In the genomic region with DNA sequence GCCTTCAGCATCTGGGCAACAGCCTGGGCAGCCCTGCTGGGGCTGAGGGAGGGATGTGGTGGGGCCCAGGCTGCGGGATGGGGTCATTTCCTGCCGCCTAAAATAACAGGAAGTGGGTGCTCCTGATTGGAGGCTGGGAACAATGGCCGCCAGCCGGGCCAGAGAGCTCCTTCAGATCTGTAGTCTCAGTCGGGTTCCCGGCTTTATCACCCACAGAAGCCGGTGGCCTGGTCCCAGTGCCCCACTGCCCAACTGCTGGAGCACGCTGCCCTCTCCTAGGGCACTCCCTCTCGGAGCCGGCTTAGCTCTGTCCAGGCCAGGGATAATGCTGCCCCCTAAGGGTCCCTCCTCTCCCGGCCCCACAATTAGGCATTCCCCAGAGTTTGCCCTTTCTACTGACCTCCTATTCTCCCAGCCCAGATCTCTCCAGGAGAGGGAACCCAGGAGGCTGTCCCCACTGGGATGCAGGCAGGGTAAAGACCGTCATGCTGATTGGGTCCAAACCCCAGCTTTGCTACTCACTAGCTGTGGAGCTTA, we compare ENCODE assay signal across 1 cellular context.
TF ChIP-seq lines count a peak whose summit lies in the region.

No MANE protein-coding gene starts in this region.

TF ChIP-seq in K562, 482 proteins besides CTCF, POLR2A, EP300 and RAD21 (continued from another document and continues in another):
- TF ChIP-seq, protein P1, sequence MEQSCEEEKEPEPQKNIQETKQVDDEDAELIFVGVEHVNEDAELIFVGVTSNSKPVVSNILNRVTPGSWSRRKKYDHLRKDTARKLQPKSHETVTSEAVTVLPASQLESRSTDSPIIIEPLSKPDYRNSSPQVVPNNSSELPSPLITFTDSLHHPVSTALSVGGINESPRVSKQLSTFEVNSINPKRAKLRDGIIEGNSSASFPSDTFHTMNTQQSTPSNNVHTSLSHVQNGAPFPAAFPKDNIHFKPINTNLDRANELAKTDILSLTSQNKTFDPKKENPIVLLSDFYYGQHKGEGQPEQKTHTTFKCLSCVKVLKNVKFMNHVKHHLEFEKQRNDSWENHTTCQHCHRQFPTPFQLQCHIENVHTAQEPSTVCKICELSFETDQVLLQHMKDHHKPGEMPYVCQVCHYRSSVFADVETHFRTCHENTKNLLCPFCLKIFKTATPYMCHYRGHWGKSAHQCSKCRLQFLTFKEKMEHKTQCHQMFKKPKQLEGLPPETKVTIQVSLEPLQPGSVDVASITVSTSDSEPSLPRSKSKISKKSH (CRISPR knock-in tag; IDR thresholded peaks at IDR 0.05), result no peak
- TF ChIP-seq MAFF (IDR thresholded peaks at IDR 0.05; ENCODE audit: low read length) (no peak), KLF16 (IDR thresholded peaks at IDR 0.05) (no peak), SMAD1 (IDR thresholded peaks at IDR 0.05; ENCODE audit: low read depth, low read length, partially characterized antibody) (peak; percentile 36), KAT7 (CRISPR knock-in tag; IDR thresholded peaks at IDR 0.05; ENCODE audit: borderline replicate concordance) (no peak), MAFG (tag; conservative IDR thresholded peaks at IDR 0.05) (no peak), PHB2 (IDR thresholded peaks at IDR 0.05; ENCODE audit: low read depth) (no peak), ZKSCAN8 (CRISPR knock-in tag; IDR thresholded peaks at IDR 0.05) (no peak), JUND (IDR thresholded peaks at IDR 0.05; ENCODE audit: borderline replicate concordance, low read depth, low read length) (peak; percentile 36; the same call in 1 of the 2 replicates), JUND (tag; IDR thresholded peaks at IDR 0.05; ENCODE audit: borderline replicate concordance, low read depth, low read length) (peak; percentile 33; the same call in 1 of the 3 replicates), RBM39 (optimal IDR thresholded peaks at IDR 0.05; ENCODE audit: low read depth, low read length) (peak; percentile 60), SRSF9 (IDR thresholded peaks at IDR 0.05; ENCODE audit: borderline replicate concordance, low read depth, low read length) (no peak), NR2F6 (CRISPR knock-in tag; IDR thresholded peaks at IDR 0.05) (no peak), GTF2A2 (tag; IDR thresholded peaks at IDR 0.05) (no peak), NFE2L1 (tag; IDR thresholded peaks at IDR 0.05; ENCODE audit: borderline replicate concordance, low read depth) (no peak), SMARCC2 (IDR thresholded peaks at IDR 0.05; ENCODE audit: low read depth) (no peak), ZNF778 (CRISPR knock-in tag; IDR thresholded peaks at IDR 0.05) (no peak), RBM25 (IDR thresholded peaks at IDR 0.05; ENCODE audit: low read depth, low read length, severe bottlenecking) (no peak), NFRKB (IDR thresholded peaks at IDR 0.05; ENCODE audit: low read depth) (peak; percentile 57), ARID2 (IDR thresholded peaks at IDR 0.05) (0 out of 2 replicates have a peak, but pooled peaks have one; percentile 20), ZNF696 (CRISPR knock-in tag; conservative IDR thresholded peaks at IDR 0.05) (no peak), ZNF589 (CRISPR knock-in tag; IDR thresholded peaks at IDR 0.05; ENCODE audit: low read depth) (peak; percentile 74; the same call in 1 of the 2 replicates), CBX5 (IDR thresholded peaks at IDR 0.05; ENCODE audit: borderline replicate concordance, low read depth) (no peak), SRSF1 (IDR thresholded peaks at IDR 0.05; ENCODE audit: low read depth, low read length) (no peak), RBFOX2 (IDR thresholded peaks at IDR 0.05; ENCODE audit: low read depth, low read length) (peak; percentile 84)
- TF ChIP-seq, protein P2, sequence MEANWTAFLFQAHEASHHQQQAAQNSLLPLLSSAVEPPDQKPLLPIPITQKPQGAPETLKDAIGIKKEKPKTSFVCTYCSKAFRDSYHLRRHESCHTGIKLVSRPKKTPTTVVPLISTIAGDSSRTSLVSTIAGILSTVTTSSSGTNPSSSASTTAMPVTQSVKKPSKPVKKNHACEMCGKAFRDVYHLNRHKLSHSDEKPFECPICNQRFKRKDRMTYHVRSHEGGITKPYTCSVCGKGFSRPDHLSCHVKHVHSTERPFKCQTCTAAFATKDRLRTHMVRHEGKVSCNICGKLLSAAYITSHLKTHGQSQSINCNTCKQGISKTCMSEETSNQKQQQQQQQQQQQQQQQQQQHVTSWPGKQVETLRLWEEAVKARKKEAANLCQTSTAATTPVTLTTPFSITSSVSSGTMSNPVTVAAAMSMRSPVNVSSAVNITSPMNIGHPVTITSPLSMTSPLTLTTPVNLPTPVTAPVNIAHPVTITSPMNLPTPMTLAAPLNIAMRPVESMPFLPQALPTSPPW (CRISPR knock-in tag; IDR thresholded peaks at IDR 0.05), result peak; percentile 39
- TF ChIP-seq, protein P3, sequence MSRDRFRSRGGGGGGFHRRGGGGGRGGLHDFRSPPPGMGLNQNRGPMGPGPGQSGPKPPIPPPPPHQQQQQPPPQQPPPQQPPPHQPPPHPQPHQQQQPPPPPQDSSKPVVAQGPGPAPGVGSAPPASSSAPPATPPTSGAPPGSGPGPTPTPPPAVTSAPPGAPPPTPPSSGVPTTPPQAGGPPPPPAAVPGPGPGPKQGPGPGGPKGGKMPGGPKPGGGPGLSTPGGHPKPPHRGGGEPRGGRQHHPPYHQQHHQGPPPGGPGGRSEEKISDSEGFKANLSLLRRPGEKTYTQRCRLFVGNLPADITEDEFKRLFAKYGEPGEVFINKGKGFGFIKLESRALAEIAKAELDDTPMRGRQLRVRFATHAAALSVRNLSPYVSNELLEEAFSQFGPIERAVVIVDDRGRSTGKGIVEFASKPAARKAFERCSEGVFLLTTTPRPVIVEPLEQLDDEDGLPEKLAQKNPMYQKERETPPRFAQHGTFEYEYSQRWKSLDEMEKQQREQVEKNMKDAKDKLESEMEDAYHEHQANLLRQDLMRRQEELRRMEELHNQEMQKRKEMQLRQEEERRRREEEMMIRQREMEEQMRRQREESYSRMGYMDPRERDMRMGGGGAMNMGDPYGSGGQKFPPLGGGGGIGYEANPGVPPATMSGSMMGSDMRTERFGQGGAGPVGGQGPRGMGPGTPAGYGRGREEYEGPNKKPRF (IDR thresholded peaks at IDR 0.05; ENCODE audit: low read depth, low read length), result no peak
- TF ChIP-seq, protein P4, sequence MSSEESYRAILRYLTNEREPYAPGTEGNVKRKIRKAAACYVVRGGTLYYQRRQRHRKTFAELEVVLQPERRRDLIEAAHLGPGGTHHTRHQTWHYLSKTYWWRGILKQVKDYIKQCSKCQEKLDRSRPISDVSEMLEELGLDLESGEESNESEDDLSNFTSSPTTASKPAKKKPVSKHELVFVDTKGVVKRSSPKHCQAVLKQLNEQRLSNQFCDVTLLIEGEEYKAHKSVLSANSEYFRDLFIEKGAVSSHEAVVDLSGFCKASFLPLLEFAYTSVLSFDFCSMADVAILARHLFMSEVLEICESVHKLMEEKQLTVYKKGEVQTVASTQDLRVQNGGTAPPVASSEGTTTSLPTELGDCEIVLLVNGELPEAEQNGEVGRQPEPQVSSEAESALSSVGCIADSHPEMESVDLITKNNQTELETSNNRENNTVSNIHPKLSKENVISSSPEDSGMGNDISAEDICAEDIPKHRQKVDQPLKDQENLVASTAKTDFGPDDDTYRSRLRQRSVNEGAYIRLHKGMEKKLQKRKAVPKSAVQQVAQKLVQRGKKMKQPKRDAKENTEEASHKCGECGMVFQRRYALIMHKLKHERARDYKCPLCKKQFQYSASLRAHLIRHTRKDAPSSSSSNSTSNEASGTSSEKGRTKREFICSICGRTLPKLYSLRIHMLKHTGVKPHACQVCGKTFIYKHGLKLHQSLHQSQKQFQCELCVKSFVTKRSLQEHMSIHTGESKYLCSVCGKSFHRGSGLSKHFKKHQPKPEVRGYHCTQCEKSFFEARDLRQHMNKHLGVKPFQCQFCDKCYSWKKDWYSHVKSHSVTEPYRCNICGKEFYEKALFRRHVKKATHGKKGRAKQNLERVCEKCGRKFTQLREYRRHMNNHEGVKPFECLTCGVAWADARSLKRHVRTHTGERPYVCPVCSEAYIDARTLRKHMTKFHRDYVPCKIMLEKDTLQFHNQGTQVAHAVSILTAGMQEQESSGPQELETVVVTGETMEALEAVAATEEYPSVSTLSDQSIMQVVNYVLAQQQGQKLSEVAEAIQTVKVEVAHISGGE (CRISPR knock-in tag; IDR thresholded peaks at IDR 0.05), result peak in 2 of 3 experiments; percentile 17 to 52; a peak in 1 of 6 replicates
- TF ChIP-seq, protein P5, sequence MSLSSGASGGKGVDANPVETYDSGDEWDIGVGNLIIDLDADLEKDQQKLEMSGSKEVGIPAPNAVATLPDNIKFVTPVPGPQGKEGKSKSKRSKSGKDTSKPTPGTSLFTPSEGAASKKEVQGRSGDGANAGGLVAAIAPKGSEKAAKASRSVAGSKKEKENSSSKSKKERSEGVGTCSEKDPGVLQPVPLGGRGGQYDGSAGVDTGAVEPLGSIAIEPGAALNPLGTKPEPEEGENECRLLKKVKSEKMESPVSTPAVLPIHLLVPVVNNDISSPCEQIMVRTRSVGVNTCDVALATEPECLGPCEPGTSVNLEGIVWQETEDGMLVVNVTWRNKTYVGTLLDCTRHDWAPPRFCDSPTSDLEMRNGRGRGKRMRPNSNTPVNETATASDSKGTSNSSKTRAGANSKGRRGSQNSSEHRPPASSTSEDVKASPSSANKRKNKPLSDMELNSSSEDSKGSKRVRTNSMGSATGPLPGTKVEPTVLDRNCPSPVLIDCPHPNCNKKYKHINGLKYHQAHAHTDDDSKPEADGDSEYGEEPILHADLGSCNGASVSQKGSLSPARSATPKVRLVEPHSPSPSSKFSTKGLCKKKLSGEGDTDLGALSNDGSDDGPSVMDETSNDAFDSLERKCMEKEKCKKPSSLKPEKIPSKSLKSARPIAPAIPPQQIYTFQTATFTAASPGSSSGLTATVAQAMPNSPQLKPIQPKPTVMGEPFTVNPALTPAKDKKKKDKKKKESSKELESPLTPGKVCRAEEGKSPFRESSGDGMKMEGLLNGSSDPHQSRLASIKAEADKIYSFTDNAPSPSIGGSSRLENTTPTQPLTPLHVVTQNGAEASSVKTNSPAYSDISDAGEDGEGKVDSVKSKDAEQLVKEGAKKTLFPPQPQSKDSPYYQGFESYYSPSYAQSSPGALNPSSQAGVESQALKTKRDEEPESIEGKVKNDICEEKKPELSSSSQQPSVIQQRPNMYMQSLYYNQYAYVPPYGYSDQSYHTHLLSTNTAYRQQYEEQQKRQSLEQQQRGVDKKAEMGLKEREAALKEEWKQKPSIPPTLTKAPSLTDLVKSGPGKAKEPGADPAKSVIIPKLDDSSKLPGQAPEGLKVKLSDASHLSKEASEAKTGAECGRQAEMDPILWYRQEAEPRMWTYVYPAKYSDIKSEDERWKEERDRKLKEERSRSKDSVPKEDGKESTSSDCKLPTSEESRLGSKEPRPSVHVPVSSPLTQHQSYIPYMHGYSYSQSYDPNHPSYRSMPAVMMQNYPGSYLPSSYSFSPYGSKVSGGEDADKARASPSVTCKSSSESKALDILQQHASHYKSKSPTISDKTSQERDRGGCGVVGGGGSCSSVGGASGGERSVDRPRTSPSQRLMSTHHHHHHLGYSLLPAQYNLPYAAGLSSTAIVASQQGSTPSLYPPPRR (CRISPR knock-in tag; IDR thresholded peaks at IDR 0.05; ENCODE audit: borderline replicate concordance), result 0 out of 2 replicates have a peak, but pooled peaks have one; percentile 28
- TF ChIP-seq, protein P6, sequence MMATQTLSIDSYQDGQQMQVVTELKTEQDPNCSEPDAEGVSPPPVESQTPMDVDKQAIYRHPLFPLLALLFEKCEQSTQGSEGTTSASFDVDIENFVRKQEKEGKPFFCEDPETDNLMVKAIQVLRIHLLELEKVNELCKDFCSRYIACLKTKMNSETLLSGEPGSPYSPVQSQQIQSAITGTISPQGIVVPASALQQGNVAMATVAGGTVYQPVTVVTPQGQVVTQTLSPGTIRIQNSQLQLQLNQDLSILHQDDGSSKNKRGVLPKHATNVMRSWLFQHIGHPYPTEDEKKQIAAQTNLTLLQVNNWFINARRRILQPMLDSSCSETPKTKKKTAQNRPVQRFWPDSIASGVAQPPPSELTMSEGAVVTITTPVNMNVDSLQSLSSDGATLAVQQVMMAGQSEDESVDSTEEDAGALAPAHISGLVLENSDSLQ (IDR thresholded peaks at IDR 0.05), result no peak
- TF ChIP-seq, protein P7, sequence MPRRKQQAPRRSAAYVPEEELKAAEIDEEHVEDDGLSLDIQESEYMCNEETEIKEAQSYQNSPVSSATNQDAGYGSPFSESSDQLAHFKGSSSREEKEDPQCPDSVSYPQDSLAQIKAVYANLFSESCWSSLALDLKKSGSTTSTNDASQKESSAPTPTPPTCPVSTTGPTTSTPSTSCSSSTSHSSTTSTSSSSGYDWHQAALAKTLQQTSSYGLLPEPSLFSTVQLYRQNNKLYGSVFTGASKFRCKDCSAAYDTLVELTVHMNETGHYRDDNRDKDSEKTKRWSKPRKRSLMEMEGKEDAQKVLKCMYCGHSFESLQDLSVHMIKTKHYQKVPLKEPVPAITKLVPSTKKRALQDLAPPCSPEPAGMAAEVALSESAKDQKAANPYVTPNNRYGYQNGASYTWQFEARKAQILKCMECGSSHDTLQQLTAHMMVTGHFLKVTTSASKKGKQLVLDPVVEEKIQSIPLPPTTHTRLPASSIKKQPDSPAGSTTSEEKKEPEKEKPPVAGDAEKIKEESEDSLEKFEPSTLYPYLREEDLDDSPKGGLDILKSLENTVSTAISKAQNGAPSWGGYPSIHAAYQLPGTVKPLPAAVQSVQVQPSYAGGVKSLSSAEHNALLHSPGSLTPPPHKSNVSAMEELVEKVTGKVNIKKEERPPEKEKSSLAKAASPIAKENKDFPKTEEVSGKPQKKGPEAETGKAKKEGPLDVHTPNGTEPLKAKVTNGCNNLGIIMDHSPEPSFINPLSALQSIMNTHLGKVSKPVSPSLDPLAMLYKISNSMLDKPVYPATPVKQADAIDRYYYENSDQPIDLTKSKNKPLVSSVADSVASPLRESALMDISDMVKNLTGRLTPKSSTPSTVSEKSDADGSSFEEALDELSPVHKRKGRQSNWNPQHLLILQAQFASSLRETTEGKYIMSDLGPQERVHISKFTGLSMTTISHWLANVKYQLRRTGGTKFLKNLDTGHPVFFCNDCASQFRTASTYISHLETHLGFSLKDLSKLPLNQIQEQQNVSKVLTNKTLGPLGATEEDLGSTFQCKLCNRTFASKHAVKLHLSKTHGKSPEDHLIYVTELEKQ (CRISPR knock-in tag; IDR thresholded peaks at IDR 0.05), result no peak
- TF ChIP-seq, protein P8, sequence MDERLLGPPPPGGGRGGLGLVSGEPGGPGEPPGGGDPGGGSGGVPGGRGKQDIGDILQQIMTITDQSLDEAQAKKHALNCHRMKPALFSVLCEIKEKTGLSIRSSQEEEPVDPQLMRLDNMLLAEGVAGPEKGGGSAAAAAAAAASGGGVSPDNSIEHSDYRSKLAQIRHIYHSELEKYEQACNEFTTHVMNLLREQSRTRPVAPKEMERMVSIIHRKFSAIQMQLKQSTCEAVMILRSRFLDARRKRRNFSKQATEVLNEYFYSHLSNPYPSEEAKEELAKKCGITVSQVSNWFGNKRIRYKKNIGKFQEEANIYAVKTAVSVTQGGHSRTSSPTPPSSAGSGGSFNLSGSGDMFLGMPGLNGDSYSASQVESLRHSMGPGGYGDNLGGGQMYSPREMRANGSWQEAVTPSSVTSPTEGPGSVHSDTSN (CRISPR knock-in tag; IDR thresholded peaks at IDR 0.05; ENCODE audit: low read depth), result no peak
- TF ChIP-seq, protein P8 (tag; conservative IDR thresholded peaks at IDR 0.05; ENCODE audit: low read depth), result no peak
